Comparison of ENCODE assay signal across 1 cellular context in the genomic region with DNA sequence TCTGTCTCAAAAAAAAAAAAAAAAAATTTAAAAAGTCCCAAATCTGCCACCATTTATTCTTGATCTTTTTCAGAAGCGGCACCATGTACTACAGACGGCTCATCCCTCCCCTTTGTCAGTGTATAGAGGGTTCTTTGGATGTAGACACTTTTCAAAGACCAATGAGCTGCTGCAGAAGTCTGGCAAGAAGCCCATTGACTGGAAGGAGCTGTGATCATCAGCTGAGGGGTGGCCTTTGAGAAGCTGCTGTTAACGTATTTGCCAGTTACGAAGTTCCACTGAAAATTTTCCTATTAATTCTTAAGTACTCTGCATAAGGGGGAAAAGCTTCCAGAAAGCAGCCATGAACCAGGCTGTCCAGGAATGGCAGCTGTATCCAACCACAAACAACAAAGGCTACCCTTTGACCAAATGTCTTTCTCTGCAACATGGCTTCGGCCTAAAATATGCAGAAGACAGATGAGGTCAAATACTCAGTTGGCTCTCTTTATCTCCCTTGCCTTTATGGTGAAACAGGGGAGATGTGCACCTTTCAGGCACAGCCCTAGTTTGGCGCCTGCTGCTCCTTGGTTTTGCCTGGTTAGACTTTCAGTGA.
TF ChIP-seq lines count a peak whose summit lies in the region.

No MANE protein-coding gene starts in this region.

TF ChIP-seq in K562, 482 proteins besides CTCF, POLR2A, EP300 and RAD21:
- TF ChIP-seq FOXA1 (IDR thresholded peaks at IDR 0.05; ENCODE audit: borderline replicate concordance) (no peak), ZFP36 (IDR thresholded peaks at IDR 0.05; ENCODE audit: low read depth, low read length, partially characterized antibody) (no peak), GATA2 (CRISPR knock-in tag; IDR thresholded peaks at IDR 0.05) (no peak), FOXJ2 (tag; IDR thresholded peaks at IDR 0.05) (no peak), SP2 (IDR thresholded peaks at IDR 0.05; ENCODE audit: extremely low read depth, low read depth, low read length, poor library complexity, severe bottlenecking) (no peak)
